19 cellular contexts compared by ENCODE assay signal in the genomic region with DNA sequence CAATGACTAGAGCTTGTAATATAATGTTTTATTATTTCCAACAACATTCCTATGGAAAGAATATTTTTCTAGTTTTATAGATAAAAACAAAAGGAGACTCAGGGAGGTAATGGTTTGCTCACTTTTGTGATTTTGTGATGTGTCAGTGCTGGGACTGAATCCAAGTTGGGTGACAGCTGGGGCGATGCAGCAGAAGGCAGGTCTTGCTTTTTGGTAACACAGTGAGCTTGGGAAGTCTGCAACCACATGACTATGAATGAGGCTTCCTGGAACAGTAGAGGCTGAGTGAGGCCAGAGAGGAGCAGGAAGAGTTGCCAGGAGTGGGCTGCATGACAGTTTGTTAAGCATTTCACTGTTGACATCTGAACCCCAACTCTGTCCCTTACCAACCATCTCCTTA. TPM values are rescaled to one million over a fixed set of nuclear protein-coding genes. Genes with fewer than 3 reads are reported as not detected.
A peak's percentile ranks its signal among the peaks of the same experiment; 100 is the strongest.
DNase-seq lines count a peak whose midpoint lies in the region; ATAC-seq and TF ChIP-seq lines count a peak whose summit lies in the region.
"Had no signal": no experiment of that assay in that cellular context is flagged by ENCODE, and none has a peak within 500 bp of the region (broad histone marks: within the 10 kb centered on the region; RNA-seq: fewer than 3 reads in every experiment).

No MANE protein-coding gene starts in this region.

- TF ChIP-seq POLR2A in IMR-90 (IDR thresholded peaks at IDR 0.05; ENCODE audit: low read depth, low read length) = no peak

- H3K4me1 ChIP-seq in BLaER1 treated with 17β-estradiol and CSF1 and Interleukin-3, amounts not matched to agents 10 nM and 100 nM = peaks cover 0 to 14% (median 9%) of the 10 kb centered on the region in 10 experiments; a peak in 11 of 20 replicates
- H3K4me1 ChIP-seq in IMR-90 (ENCODE audit: control insufficient read depth, insufficient read depth, low read length) (no peaks in the 10 kb centered on the region), PC-3 (ENCODE audit: insufficient read depth, low read length) (peaks cover 8% of the 10 kb centered on the region)
- H3K4me1 ChIP-seq: ascending aorta, foreskin keratinocyte, parathyroid adenoma had no signal

- H4K91ac ChIP-seq in IMR-90 (ENCODE audit: insufficient read depth, low read depth, low read length) = no peak overlapping the region

- POLR2A ChIA-PET in IMR-90 (lab: Charles Lee; ENCODE audit: unreplicated experiment) = interaction anchor here (1.0 kb wide), 1 partner anchor 123 kb away, joined by 3 read pairs; no protein-coding TSS in a partner anchor
- POLR2A ChIA-PET in PC-3 (lab: Charles Lee; ENCODE audit: unreplicated experiment) = no interaction called here
- POLR2A ChIA-PET in RWPE1 (lab: Yijun Ruan, JAX; ENCODE audit: low non-redundant PET) = no interaction called here

- H4K5ac ChIP-seq in IMR-90 (ENCODE audit: low read depth, low read length) = no peak overlapping the region

- H3K9me2 ChIP-seq in PC-3 (replicated peaks; ENCODE audit: low read length) = no peaks in the 10 kb centered on the region

- BruUV-seq in IMR-90 (replicated peaks; lab: Mats Ljungman, UMichigan) (no TSS peak), PC-3 (replicated peaks; lab: Mats Ljungman, UMichigan) (no TSS peak)

- H2BK5ac ChIP-seq in IMR-90 (ENCODE audit: low read depth, low read length, poor library complexity, severe bottlenecking) = no peak overlapping the region

- TF ChIP-seq RAD21 in IMR-90 (IDR thresholded peaks at IDR 0.05; ENCODE audit: low read length) = no peak

- no peaks in the 10 kb centered on the region for H3K36me3 Mint-ChIP-seq in glutamatergic neuron (ENCODE audit: unreplicated experiment)

- in situ Hi-C loops in IMR-90 (cut with MboI; ENCODE audit: low sequenced_read_pairs) = loop anchor here (5.0 to 10.0 kb wide), 2 partner anchors 71 to 129 kb away; a partner anchor contains a TSS

- no peak for TF ChIP-seq CTCF in IMR-90 (conservative IDR thresholded peaks at IDR 0.05; ENCODE audit: low read depth, low read length)
- no peak for TF ChIP-seq CTCF in PC-3 (conservative IDR thresholded peaks at IDR 0.05; ENCODE audit: low read depth, low read length)
- no peak for TF ChIP-seq CTCF in glutamatergic neuron (IDR thresholded peaks at IDR 0.05; ENCODE audit: partially characterized antibody, unreplicated experiment)
- no peak for TF ChIP-seq CTCF in RWPE1 (conservative IDR thresholded peaks at IDR 0.05; ENCODE audit: low read depth)

- H2BK15ac ChIP-seq in IMR-90 (ENCODE audit: low read depth, low read length) = no peak overlapping the region

- H3K23ac ChIP-seq in IMR-90 (ENCODE audit: low read depth, low read length) = no peak overlapping the region

- ATAC-seq in IMR-90 (ENCODE audit: low read depth) (no peak), PC-3 (peak; percentile 21)

- peak overlapping the region; percentile 55 for H3K27ac Mint-ChIP-seq in glutamatergic neuron (ENCODE audit: unreplicated experiment)
- H3K27ac Mint-ChIP-seq: T-helper 2 cell treated with Interferon-gamma antibody and Interleukin-4, amounts not matched to agents 5 μg/mL and 100 μg/mL, for 36 hours had no signal

- H3K4me3 Mint-ChIP-seq in glutamatergic neuron (ENCODE audit: unreplicated experiment) = no peak overlapping the region
- H3K4me3 Mint-ChIP-seq: T-helper 2 cell treated with Interferon-gamma antibody and Interleukin-4, amounts not matched to agents 5 μg/mL and 100 μg/mL, for 36 hours had no signal

- H2AFZ ChIP-seq in IMR-90 (replicated peaks; ENCODE audit: low read length, poor library complexity) (no peak overlapping the region), PC-3 (ENCODE audit: low read length) (no peak overlapping the region)
- H2AFZ ChIP-seq: parathyroid adenoma had no signal

- dilution Hi-C loops in IMR-90 (cut with HindIII; ENCODE audit: low sequenced_read_pairs, unreplicated experiment) = no loop called here

- H3K79me2 ChIP-seq in PC-3 (ENCODE audit: low read length) = peaks cover 2% of the 10 kb centered on the region
- H3K79me2 ChIP-seq: parathyroid adenoma had no signal

- no peak overlapping the region for H2AK9ac ChIP-seq in IMR-90 (replicated peaks; ENCODE audit: low read depth, low read length, poor library complexity)

- H3K27me3 ChIP-seq in BLaER1 treated with 17β-estradiol and CSF1 and Interleukin-3, amounts not matched to agents 10 nM and 100 nM = no peaks in the 10 kb centered on the region
- H3K27me3 ChIP-seq in IMR-90 (ENCODE audit: control insufficient read depth, insufficient read depth, low read length) (peaks cover 10% of the 10 kb centered on the region), PC-3 (ENCODE audit: low read length) (no peaks in the 10 kb centered on the region)
- H3K27me3 ChIP-seq: ascending aorta, foreskin keratinocyte had no signal

- no peak overlapping the region for H3K4ac ChIP-seq in IMR-90 (ENCODE audit: low read depth, low read length)

- no peak overlapping the region for H3K9ac ChIP-seq in BLaER1 treated with 17β-estradiol and CSF1 and Interleukin-3, amounts not matched to agents 10 nM and 100 nM
- H3K9ac ChIP-seq in IMR-90 (ENCODE audit: low read depth, low read length) = no peak overlapping the region
- no peak overlapping the region for H3K9ac ChIP-seq in PC-3 (ENCODE audit: low read length)
- H3K9ac ChIP-seq: parathyroid adenoma had no signal

- no peaks in the 10 kb centered on the region; a peak in 1 of 4 replicates for H3K79me1 ChIP-seq in IMR-90 (ENCODE audit: low read depth in 1 of 2, low read length in 2 of 2)

- H3K18ac ChIP-seq in IMR-90 (ENCODE audit: low read depth, low read length) = no peak overlapping the region

- no peaks in the 10 kb centered on the region for H4K20me1 ChIP-seq in BLaER1 treated with 17β-estradiol and CSF1 and Interleukin-3, amounts not matched to agents 10 nM and 100 nM
- H4K20me1 ChIP-seq in IMR-90 (ENCODE audit: insufficient read depth, low read length) (no peaks in the 10 kb centered on the region), PC-3 (ENCODE audit: low read length) (no peaks in the 10 kb centered on the region)

- H3K4me3 ChIP-seq in BLaER1 treated with 17β-estradiol and CSF1 and Interleukin-3, amounts not matched to agents 10 nM and 100 nM = no peak overlapping the region
- no peak overlapping the region for H3K4me3 ChIP-seq in IMR-90 (ENCODE audit: insufficient read depth, low read depth, low read length)
- no peak overlapping the region for H3K4me3 ChIP-seq in PC-3 (ENCODE audit: low read length)
- H3K4me3 ChIP-seq: ascending aorta, skin epidermis had no signal

- H3K36me3 ChIP-seq in BLaER1 treated with 17β-estradiol and CSF1 and Interleukin-3, amounts not matched to agents 10 nM and 100 nM = no peaks in the 10 kb centered on the region
- no peaks in the 10 kb centered on the region for H3K36me3 ChIP-seq in IMR-90 (ENCODE audit: control insufficient read depth, insufficient read depth, low read length)
- H3K36me3 ChIP-seq in PC-3 (ENCODE audit: low read depth, low read length) = no peaks in the 10 kb centered on the region
- H3K36me3 ChIP-seq: ascending aorta had no signal

- peak; percentile 14 for DNase-seq in IMR-90
- peak; percentile 40 for DNase-seq in PC-3
- DNase-seq in glutamatergic neuron = no peak
- no peak for DNase-seq in islet precursor cell
- no peak for DNase-seq in RWPE1 (ENCODE audit: low spot score)
- DNase-seq in DMS153 treated with DMSO at 0.1 percent for 48 hours (lab: John Stamatoyannopoulos, UW; ENCODE audit: unreplicated experiment) = no peak
- DNase-seq in NCI-H1092 (lab: John Stamatoyannopoulos, UW) = no peak
- DNase-seq: activated CD4-positive, alpha-beta T cell treated with anti-CD3 and anti-CD28 coated beads for 1 hour; activated naive CD4-positive, alpha-beta T cell; NCI-H2081 treated with DMSO at 0.1 percent for 48 hours; SIG-M5 had no signal

- intact Hi-C loops in IMR-90 (cut with micrococcal nuclease) = loop anchor here (1.0 kb wide), 2 partner anchors 65 to 124 kb away; no protein-coding TSS in a partner anchor
- intact Hi-C loops in PC-3 (cut with micrococcal nuclease) = loop anchor here (1.0 to 2.0 kb wide), 3 partner anchors 65 to 175 kb away; no protein-coding TSS in a partner anchor

- no peak overlapping the region for H3K14ac ChIP-seq in IMR-90 (replicated peaks; ENCODE audit: low read depth, low read length)

- peaks cover 0 to 6% (median 0%) of the 10 kb centered on the region in 11 experiments; a peak in 1 of 22 replicates for H3K9me3 ChIP-seq in BLaER1 treated with 17β-estradiol and CSF1 and Interleukin-3, amounts not matched to agents 10 nM and 100 nM (replicated peaks in 1 of 11)
- H3K9me3 ChIP-seq in IMR-90 (ENCODE audit: control insufficient read depth, insufficient read depth, low read length) (no peaks in the 10 kb centered on the region), PC-3 (ENCODE audit: low read length) (no peaks in the 10 kb centered on the region)
- H3K9me3 ChIP-seq: ascending aorta had no signal

- peaks cover 12% of the 10 kb centered on the region for H3K4me1 Mint-ChIP-seq in glutamatergic neuron (ENCODE audit: low read depth, unreplicated experiment)

- WGBS in IMR-90 (ENCODE audit: extremely low coverage in 2 of 2, insufficient read length in 1 of 2), 2 experiments = no CpG with 5 or more reads among the region's 1 CpG

- H2BK120ac ChIP-seq in IMR-90 (ENCODE audit: low read depth, low read length) = no peak overlapping the region

- CTCF ChIA-PET in IMR-90 (lab: Yijun Ruan, JAX) = interaction anchor here (1.1 to 1.7 kb wide), 2 partner anchors 72 to 123 kb away, joined by 3 to 8 read pairs; a partner anchor contains a TSS
- CTCF ChIA-PET in PC-3 (lab: Charles Lee) = interaction anchor here (0.7 to 0.8 kb wide), 3 partner anchors 63 to 123 kb away, joined by 3 to 4 read pairs (median 4); no protein-coding TSS in a partner anchor
- CTCF ChIA-PET in RWPE1 (lab: Yijun Ruan, JAX) = interaction anchor here (0.5 kb wide), 1 partner anchor 63 kb away, joined by 5 read pairs; no protein-coding TSS in a partner anchor

- H2AK5ac ChIP-seq in IMR-90 (ENCODE audit: low read depth, low read length) = no peak overlapping the region

- no peak overlapping the region for H2BK20ac ChIP-seq in IMR-90 (ENCODE audit: low read depth, low read length)

- no peaks in the 10 kb centered on the region for H3K9me1 ChIP-seq in IMR-90 (ENCODE audit: insufficient read depth, low read length)

- H3K27me3 Mint-ChIP-seq in glutamatergic neuron (ENCODE audit: unreplicated experiment) = no peaks in the 10 kb centered on the region

- H3K27ac ChIP-seq in BLaER1 treated with 17β-estradiol and CSF1 and Interleukin-3, amounts not matched to agents 10 nM and 100 nM = no peak overlapping the region
- H3K27ac ChIP-seq in IMR-90 (ENCODE audit: insufficient read depth, low read length) = no peak overlapping the region
- no peak overlapping the region for H3K27ac ChIP-seq in PC-3 (ENCODE audit: low read length)
- no peak overlapping the region for H3K27ac ChIP-seq in RWPE1
- H3K27ac ChIP-seq: ascending aorta, foreskin keratinocyte, parathyroid adenoma, skin epidermis had no signal

- peak overlapping the region in 6 of 11 experiments; percentile 10 to 43 (median 23); a peak in 6 of 22 replicates for H3K4me2 ChIP-seq in BLaER1 treated with 17β-estradiol and CSF1 and Interleukin-3, amounts not matched to agents 10 nM and 100 nM
- H3K4me2 ChIP-seq in IMR-90 (ENCODE audit: low read depth, low read length) (no peak overlapping the region), PC-3 (ENCODE audit: low read length) (no peak overlapping the region)

- H3K9me3 Mint-ChIP-seq in glutamatergic neuron (ENCODE audit: unreplicated experiment) = no peaks in the 10 kb centered on the region
- H3K9me3 Mint-ChIP-seq: T-helper 2 cell treated with Interferon-gamma antibody and Interleukin-4, amounts not matched to agents 5 μg/mL and 100 μg/mL, for 36 hours had no signal

- H3F3A ChIP-seq in PC-3 (ENCODE audit: low read length, unreplicated experiment) = no peaks in the 10 kb centered on the region

- H3K56ac ChIP-seq in IMR-90 (ENCODE audit: extremely low read depth, insufficient read depth, low read length) = no peak overlapping the region

- no peak overlapping the region for H4K8ac ChIP-seq in IMR-90 (ENCODE audit: low read depth in 2 of 2, low read length in 2 of 2)

RNA-seq across cellular contexts. Expression of a gene that starts 4.9 kb away (rescaled TPM):
- total RNA-seq in IMR-90 (2012; rRNA removed) (98.6 and 120 TPM in 2 replicates), PC-3 (2014; rRNA removed) (133 and 147 TPM in 2 replicates), glutamatergic neuron (ENCODE audit: unreplicated experiment) (178 TPM)
- 110 and 115 TPM in 2 replicates for polyA plus RNA-seq in IMR-90 (2012; rRNA removed)
- polyA plus RNA-seq in IMR-90 (2012; cell fraction: cytosol; rRNA removed) = 108 and 137 TPM in 2 replicates
- 79.7 and 108 TPM in 2 replicates for polyA plus RNA-seq in IMR-90 (2012; cell fraction: nucleus; rRNA removed; ENCODE audit: low replicate concordance)

RNA-seq across cellular contexts. Expression of a gene that starts 6.7 kb away (rescaled TPM):
- total RNA-seq in IMR-90 (2012; rRNA removed) (0.18 and 0.28 TPM in 2 replicates), PC-3 (2014; rRNA removed) (not detected in 2 replicates), glutamatergic neuron (ENCODE audit: unreplicated experiment) (43.9 TPM)
- 0.07 and 0.14 TPM in 2 replicates for polyA plus RNA-seq in IMR-90 (2012; rRNA removed)
- polyA plus RNA-seq in IMR-90 (2012; cell fraction: cytosol; rRNA removed) = 0.36 and 0.54 TPM in 2 replicates
- polyA plus RNA-seq in IMR-90 (2012; cell fraction: nucleus; rRNA removed; ENCODE audit: low replicate concordance) = 0.05 and 0.21 TPM in 2 replicates
- total RNA-seq: HepG2 had no signal
- polyA plus RNA-seq: HepG2 had no signal

RNA-seq across cellular contexts. Expression of a gene that starts 54.8 kb away (rescaled TPM):
- total RNA-seq in IMR-90 (2012; rRNA removed) (not detected in 2 replicates), PC-3 (2014; rRNA removed) (not detected in 2 replicates), glutamatergic neuron (ENCODE audit: unreplicated experiment) (7.6 TPM)
- 0.24 TPM in 1 of 2 replicates, not detected in the other for polyA plus RNA-seq in IMR-90 (2012; rRNA removed)
- not detected in 2 replicates for polyA plus RNA-seq in IMR-90 (2012; cell fraction: cytosol; rRNA removed)
- 0.40 TPM in 1 of 2 replicates, not detected in the other for polyA plus RNA-seq in IMR-90 (2012; cell fraction: nucleus; rRNA removed; ENCODE audit: low replicate concordance)
- total RNA-seq: ascending aorta, foreskin keratinocyte, left lobe of liver had no signal
- polyA plus RNA-seq: foreskin keratinocyte, HepG2 had no signal

Comparison
In these comparisons a context has a peak if more than half of its experiments do, and no peak if none do; other contexts are left out.
1. H3K4me2 ChIP-seq: peak in BLaER1 treated with 17β-estradiol and CSF1 and Interleukin-3, amounts not matched to agents 10 nM and 100 nM (6 of 11); none in IMR-90 (single experiment) and PC-3 (single experiment).
2. DNase-seq: peak in IMR-90 (single experiment) and PC-3 (single experiment); none in glutamatergic neuron (single experiment), islet precursor cell (single experiment), RWPE1 (single experiment), DMS153 treated with DMSO at 0.1 percent for 48 hours (single experiment) and NCI-H1092 (single experiment).
3. RNA of a gene that starts 6.7 kb away (total RNA-seq): 43.9 TPM in glutamatergic neuron (single experiment); 0.18 to 0.28 TPM in IMR-90 and not detected in PC-3; every median in the first group is over 10 times any median in the second.